ENCODE assay signal across 25 cellular contexts in the genomic region with DNA sequence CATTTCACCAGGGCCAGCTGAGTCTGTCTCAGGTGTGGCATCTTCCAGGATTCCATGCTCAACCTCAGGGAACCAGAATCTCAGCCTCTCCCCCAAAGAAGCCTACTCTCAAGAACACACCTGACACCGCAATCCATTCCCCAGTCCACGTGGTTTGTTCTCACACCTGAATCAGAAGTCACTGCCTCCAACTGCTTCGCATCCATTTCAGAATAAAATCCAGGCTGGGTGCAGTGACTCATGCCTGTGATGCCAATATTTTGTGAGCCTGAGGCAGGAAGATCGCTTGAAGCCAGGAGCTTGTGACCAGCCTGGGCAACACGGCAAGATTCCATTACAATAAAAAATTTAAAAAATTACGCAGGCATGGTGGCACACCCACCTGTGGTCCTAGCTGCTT.
A peak's percentile ranks its signal among the peaks of the same experiment; 100 is the strongest.
DNase-seq lines count a peak whose midpoint lies in the region; ATAC-seq and TF ChIP-seq lines count a peak whose summit lies in the region.
"Had no signal": no experiment of that assay in that cellular context is flagged by ENCODE, and none has a peak within 500 bp of the region (broad histone marks: within the 10 kb centered on the region; RNA-seq: fewer than 3 reads in every experiment).

No MANE protein-coding gene starts in this region.

- no peak overlapping the region for H4K8ac ChIP-seq in trophoblast cell (ENCODE audit: low read depth, low read length)

- peaks cover 32% of the 10 kb centered on the region for H3K36me3 Mint-ChIP-seq in CD8-positive, alpha-beta T cell

- H3K23ac ChIP-seq in trophoblast cell (ENCODE audit: low read length) = no peak overlapping the region

- TF ChIP-seq CTCF in CD8-positive, alpha-beta T cell (IDR thresholded peaks at IDR 0.05) = no peak
- no peak for TF ChIP-seq CTCF in lower leg skin (IDR thresholded peaks at IDR 0.05)

- peak overlapping the region; percentile 75 for H3K27ac ChIP-seq in CD8-positive, alpha-beta T cell (ENCODE audit: low read depth, low read length)
- H3K27ac ChIP-seq in trophoblast cell (ENCODE audit: low read depth, low read length) = no peak overlapping the region
- H3K27ac ChIP-seq: C4-2B, heart left ventricle, SJSA1 had no signal

- H2BK12ac ChIP-seq in trophoblast cell (ENCODE audit: low read length) = no peak overlapping the region

- H3K79me2 ChIP-seq in trophoblast cell (ENCODE audit: control insufficient read depth, insufficient read depth, low read length, poor library complexity) = no peaks in the 10 kb centered on the region

- DNase-seq in CD8-positive, alpha-beta T cell = no peak
- DNase-seq in RPMI7951 (ENCODE audit: low read depth) (peak; percentile 24), trophoblast cell (peak; percentile 10 to 50), NCI-H2081 (lab: John Stamatoyannopoulos, UW) (no peak), lower leg skin (ENCODE audit: low spot score in 2 of 2) (no peak), hepatic stellate cell (ENCODE audit: low spot score) (no peak)
- DNase-seq: activated CD4-positive, alpha-beta T cell treated with anti-CD3 and anti-CD28 coated beads for 1 hour; activated naive CD4-positive, alpha-beta T cell; activated T-cell treated with anti-CD3 and anti-CD28 coated beads, Interleukin-2, amount 50 U/mL, for 4 hours; central memory CD4-positive, alpha-beta T cell; GOT3; heart left ventricle; KBM-7; left colon; naive B cell; NCI-H146; NCI-H510A; retina; stimulated activated CD4-positive, alpha-beta T cell treated with anti-CD3 and anti-CD28 coated beads, Interleukin-2, amount 100 ng/mL, for 24 hours had no signal

- no peaks in the 10 kb centered on the region for H3K79me1 ChIP-seq in trophoblast cell (ENCODE audit: low read length)

- no peak overlapping the region for H3K4me2 ChIP-seq in trophoblast cell (ENCODE audit: low read length)
- H3K4me2 ChIP-seq: smooth muscle cell had no signal

- H3K4me1 ChIP-seq in CD8-positive, alpha-beta T cell (ENCODE audit: insufficient read depth, low read length) = peaks cover 75% of the 10 kb centered on the region
- H3K4me1 ChIP-seq in trophoblast cell (ENCODE audit: control insufficient read depth in 1 of 2, insufficient read depth in 2 of 2, low read length in 2 of 2) = peaks cover 4 to 5% of the 10 kb centered on the region in 2 experiments
- H3K4me1 ChIP-seq: SJSA1 had no signal

- no peaks in the 10 kb centered on the region for H3K27me3 ChIP-seq in CD8-positive, alpha-beta T cell (ENCODE audit: insufficient read depth, low read length)
- no peaks in the 10 kb centered on the region for H3K27me3 ChIP-seq in trophoblast cell (ENCODE audit: insufficient read depth, low read length)
- H3K27me3 ChIP-seq: heart left ventricle, SJSA1 had no signal

- H3K4me1 Mint-ChIP-seq in CD8-positive, alpha-beta T cell (ENCODE audit: low read depth) = peaks cover 85% of the 10 kb centered on the region

- H3K4ac ChIP-seq in trophoblast cell (ENCODE audit: low read depth, low read length) = no peak overlapping the region

- H2AK5ac ChIP-seq in trophoblast cell (ENCODE audit: low read length) = no peak overlapping the region

- H3K14ac ChIP-seq in trophoblast cell (ENCODE audit: low read length) = no peak overlapping the region

- no peaks in the 10 kb centered on the region for H3K9me3 Mint-ChIP-seq in CD8-positive, alpha-beta T cell
- H3K9me3 Mint-ChIP-seq: activated T-cell treated with anti-CD3 and anti-CD28 coated beads, Interleukin-2, amount 50 U/mL, for 4 hours; naive B cell; T-helper 1 cell treated with Interleukin-12 subunit alpha and Interleukin-12 subunit beta and Interleukin-4 antibody, amounts not matched to agents 30 μg/mL and 1 μg/mL, for 36 hours had no signal

- H4K91ac ChIP-seq in trophoblast cell (ENCODE audit: low read depth, low read length) = no peak overlapping the region

- no peak overlapping the region for H3K9ac ChIP-seq in trophoblast cell (ENCODE audit: low read length)

- peak overlapping the region; percentile 97 for H3K27ac Mint-ChIP-seq in CD8-positive, alpha-beta T cell
- H3K27ac Mint-ChIP-seq: T-helper 1 cell treated with Interleukin-12 subunit alpha and Interleukin-12 subunit beta and Interleukin-4 antibody, amounts not matched to agents 30 μg/mL and 1 μg/mL, for 36 hours had no signal

- intact Hi-C loops in CD8-positive, alpha-beta T cell (cut with DNase I, micrococcal nuclease) = loop anchor here in 1 of 2 experiments (5.0 kb wide), 2 partner anchors 64 to 116 kb away; no protein-coding TSS in a partner anchor
- intact Hi-C loops in lower leg skin (cut with DNase I; ENCODE audit: low total_unique reads) = no loop called here

- no peaks in the 10 kb centered on the region for H3K36me3 ChIP-seq in CD8-positive, alpha-beta T cell (ENCODE audit: insufficient read depth, low read length)
- no peaks in the 10 kb centered on the region for H3K36me3 ChIP-seq in trophoblast cell (ENCODE audit: control insufficient read depth in 1 of 2, insufficient read depth in 2 of 2, low read length in 2 of 2)
- H3K36me3 ChIP-seq: heart left ventricle, SJSA1 had no signal

- H2BK5ac ChIP-seq in trophoblast cell (ENCODE audit: low read depth, low read length, poor library complexity) = no peak overlapping the region

- no peak overlapping the region for H2AFZ ChIP-seq in trophoblast cell (ENCODE audit: insufficient read depth, low read length, poor library complexity)

- no peak overlapping the region for H3K18ac ChIP-seq in trophoblast cell (ENCODE audit: low read length)

- H3K9me3 ChIP-seq in CD8-positive, alpha-beta T cell (ENCODE audit: low read length) = no peaks in the 10 kb centered on the region
- no peaks in the 10 kb centered on the region for H3K9me3 ChIP-seq in trophoblast cell (ENCODE audit: insufficient read depth, low read depth, low read length)
- H3K9me3 ChIP-seq: heart left ventricle, SJSA1 had no signal

- H4K12ac ChIP-seq in trophoblast cell (ENCODE audit: low read depth, low read length) = no peak overlapping the region

- H3K27me3 Mint-ChIP-seq in CD8-positive, alpha-beta T cell (ENCODE audit: low read depth) = no peaks in the 10 kb centered on the region
- H3K27me3 Mint-ChIP-seq: naive B cell had no signal

- TF ChIP-seq POLR2A in lower leg skin (IDR thresholded peaks at IDR 0.05) = no peak

- H2BK120ac ChIP-seq in trophoblast cell (ENCODE audit: insufficient read depth, low read length, poor library complexity) = no peak overlapping the region

- WGBS in trophoblast cell (ENCODE audit: extremely low coverage, insufficient coverage, insufficient read length) = no CpG with 5 or more reads among the region's 6 CpGs
- 53 to 72% methylated on average over 6 of the region's 6 CpGs for WGBS in lower leg skin, 2 donors

- CTCF ChIA-PET in CD8-positive, alpha-beta T cell (lab: Charles Lee) = no interaction called here

- H3K4me3 ChIP-seq in CD8-positive, alpha-beta T cell (ENCODE audit: low read depth, low read length) = no peak overlapping the region
- H3K4me3 ChIP-seq in trophoblast cell (ENCODE audit: low read depth, low read length) = no peak overlapping the region
- H3K4me3 ChIP-seq in lower leg skin (ENCODE audit: low read depth, poor library complexity, severe bottlenecking) = no peak overlapping the region
- H3K4me3 ChIP-seq: heart left ventricle, SJSA1, smooth muscle cell had no signal

- peak overlapping the region; percentile 5 for H3K4me3 Mint-ChIP-seq in CD8-positive, alpha-beta T cell
- H3K4me3 Mint-ChIP-seq: activated T-cell treated with anti-CD3 and anti-CD28 coated beads, Interleukin-2, amount 50 U/mL, for 4 hours; T-helper 1 cell treated with Interleukin-12 subunit alpha and Interleukin-12 subunit beta and Interleukin-4 antibody, amounts not matched to agents 30 μg/mL and 1 μg/mL, for 36 hours had no signal

- no peak for ATAC-seq in CD8-positive, alpha-beta T cell
- ATAC-seq in esophagus mucosa = peak; percentile 55
- ATAC-seq: activated T-cell treated with anti-CD3 and anti-CD28 coated beads, Interleukin-2, amount 50 U/mL, for 4 hours; heart left ventricle; left colon; Panc1 had no signal

- POLR2A ChIA-PET in CD8-positive, alpha-beta T cell (lab: Charles Lee) = interaction anchor here (2.4 kb wide), 1 partner anchor 11 kb away, joined by 9 read pairs; no protein-coding TSS in a partner anchor

Comparison
In these comparisons a context has a peak if more than half of its experiments do, and no peak if none do; other contexts are left out.
1. DNase-seq: peak in RPMI7951 (single experiment) and trophoblast cell (2 of 2); none in CD8-positive, alpha-beta T cell (0 of 7), NCI-H2081 (0 of 2), lower leg skin (0 of 2) and hepatic stellate cell (single experiment).